In genomic region chr16:24698314-24698713, GRCh38 we compare ENCODE assay signal across 1 cellular context.
TF ChIP-seq lines count a peak whose summit lies in the region.

No MANE protein-coding gene starts in this region.

TF ChIP-seq in HepG2, 621 proteins besides CTCF, POLR2A, EP300 and RAD21:
- no peak for TF ChIP-seq THAP9 (CRISPR knock-in tag; IDR thresholded peaks at IDR 0.05; ENCODE audit: borderline replicate concordance)
- TF ChIP-seq, protein P1, sequence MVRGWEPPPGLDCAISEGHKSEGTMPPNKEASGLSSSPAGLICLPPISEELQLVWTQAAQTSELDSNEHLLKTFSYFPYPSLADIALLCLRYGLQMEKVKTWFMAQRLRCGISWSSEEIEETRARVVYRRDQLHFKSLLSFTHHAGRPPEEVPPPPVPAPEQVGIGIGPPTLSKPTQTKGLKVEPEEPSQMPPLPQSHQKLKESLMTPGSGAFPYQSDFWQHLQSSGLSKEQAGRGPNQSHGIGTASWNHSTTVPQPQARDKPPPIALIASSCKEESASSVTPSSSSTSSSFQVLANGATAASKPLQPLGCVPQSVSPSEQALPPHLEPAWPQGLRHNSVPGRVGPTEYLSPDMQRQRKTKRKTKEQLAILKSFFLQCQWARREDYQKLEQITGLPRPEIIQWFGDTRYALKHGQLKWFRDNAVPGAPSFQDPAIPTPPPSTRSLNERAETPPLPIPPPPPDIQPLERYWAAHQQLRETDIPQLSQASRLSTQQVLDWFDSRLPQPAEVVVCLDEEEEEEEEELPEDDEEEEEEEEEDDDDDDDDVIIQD (CRISPR knock-in tag; IDR thresholded peaks at IDR 0.05; ENCODE audit: low read depth), result no peak
- TF ChIP-seq MXD1 (CRISPR knock-in tag; IDR thresholded peaks at IDR 0.05), result no peak
- TF ChIP-seq, protein P2, sequence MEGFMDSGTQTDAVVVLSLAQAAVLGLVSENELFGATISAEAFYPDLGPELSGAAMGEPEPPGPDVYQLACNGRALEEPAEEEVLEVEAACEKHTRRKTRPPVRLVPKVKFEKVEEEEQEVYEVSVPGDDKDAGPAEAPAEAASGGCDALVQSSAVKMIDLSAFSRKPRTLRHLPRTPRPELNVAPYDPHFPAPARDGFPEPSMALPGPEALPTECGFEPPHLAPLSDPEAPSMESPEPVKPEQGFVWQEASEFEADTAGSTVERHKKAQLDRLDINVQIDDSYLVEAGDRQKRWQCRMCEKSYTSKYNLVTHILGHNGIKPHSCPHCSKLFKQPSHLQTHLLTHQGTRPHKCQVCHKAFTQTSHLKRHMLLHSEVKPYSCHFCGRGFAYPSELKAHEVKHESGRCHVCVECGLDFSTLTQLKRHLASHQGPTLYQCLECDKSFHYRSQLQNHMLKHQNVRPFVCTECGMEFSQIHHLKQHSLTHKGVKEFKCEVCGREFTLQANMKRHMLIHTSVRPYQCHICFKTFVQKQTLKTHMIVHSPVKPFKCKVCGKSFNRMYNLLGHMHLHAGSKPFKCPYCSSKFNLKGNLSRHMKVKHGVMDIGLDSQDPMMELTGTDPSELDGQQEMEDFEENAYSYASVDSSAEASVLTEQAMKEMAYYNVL (CRISPR knock-in tag; IDR thresholded peaks at IDR 0.05; ENCODE audit: borderline replicate concordance), result no peak
- TF ChIP-seq, protein P3, sequence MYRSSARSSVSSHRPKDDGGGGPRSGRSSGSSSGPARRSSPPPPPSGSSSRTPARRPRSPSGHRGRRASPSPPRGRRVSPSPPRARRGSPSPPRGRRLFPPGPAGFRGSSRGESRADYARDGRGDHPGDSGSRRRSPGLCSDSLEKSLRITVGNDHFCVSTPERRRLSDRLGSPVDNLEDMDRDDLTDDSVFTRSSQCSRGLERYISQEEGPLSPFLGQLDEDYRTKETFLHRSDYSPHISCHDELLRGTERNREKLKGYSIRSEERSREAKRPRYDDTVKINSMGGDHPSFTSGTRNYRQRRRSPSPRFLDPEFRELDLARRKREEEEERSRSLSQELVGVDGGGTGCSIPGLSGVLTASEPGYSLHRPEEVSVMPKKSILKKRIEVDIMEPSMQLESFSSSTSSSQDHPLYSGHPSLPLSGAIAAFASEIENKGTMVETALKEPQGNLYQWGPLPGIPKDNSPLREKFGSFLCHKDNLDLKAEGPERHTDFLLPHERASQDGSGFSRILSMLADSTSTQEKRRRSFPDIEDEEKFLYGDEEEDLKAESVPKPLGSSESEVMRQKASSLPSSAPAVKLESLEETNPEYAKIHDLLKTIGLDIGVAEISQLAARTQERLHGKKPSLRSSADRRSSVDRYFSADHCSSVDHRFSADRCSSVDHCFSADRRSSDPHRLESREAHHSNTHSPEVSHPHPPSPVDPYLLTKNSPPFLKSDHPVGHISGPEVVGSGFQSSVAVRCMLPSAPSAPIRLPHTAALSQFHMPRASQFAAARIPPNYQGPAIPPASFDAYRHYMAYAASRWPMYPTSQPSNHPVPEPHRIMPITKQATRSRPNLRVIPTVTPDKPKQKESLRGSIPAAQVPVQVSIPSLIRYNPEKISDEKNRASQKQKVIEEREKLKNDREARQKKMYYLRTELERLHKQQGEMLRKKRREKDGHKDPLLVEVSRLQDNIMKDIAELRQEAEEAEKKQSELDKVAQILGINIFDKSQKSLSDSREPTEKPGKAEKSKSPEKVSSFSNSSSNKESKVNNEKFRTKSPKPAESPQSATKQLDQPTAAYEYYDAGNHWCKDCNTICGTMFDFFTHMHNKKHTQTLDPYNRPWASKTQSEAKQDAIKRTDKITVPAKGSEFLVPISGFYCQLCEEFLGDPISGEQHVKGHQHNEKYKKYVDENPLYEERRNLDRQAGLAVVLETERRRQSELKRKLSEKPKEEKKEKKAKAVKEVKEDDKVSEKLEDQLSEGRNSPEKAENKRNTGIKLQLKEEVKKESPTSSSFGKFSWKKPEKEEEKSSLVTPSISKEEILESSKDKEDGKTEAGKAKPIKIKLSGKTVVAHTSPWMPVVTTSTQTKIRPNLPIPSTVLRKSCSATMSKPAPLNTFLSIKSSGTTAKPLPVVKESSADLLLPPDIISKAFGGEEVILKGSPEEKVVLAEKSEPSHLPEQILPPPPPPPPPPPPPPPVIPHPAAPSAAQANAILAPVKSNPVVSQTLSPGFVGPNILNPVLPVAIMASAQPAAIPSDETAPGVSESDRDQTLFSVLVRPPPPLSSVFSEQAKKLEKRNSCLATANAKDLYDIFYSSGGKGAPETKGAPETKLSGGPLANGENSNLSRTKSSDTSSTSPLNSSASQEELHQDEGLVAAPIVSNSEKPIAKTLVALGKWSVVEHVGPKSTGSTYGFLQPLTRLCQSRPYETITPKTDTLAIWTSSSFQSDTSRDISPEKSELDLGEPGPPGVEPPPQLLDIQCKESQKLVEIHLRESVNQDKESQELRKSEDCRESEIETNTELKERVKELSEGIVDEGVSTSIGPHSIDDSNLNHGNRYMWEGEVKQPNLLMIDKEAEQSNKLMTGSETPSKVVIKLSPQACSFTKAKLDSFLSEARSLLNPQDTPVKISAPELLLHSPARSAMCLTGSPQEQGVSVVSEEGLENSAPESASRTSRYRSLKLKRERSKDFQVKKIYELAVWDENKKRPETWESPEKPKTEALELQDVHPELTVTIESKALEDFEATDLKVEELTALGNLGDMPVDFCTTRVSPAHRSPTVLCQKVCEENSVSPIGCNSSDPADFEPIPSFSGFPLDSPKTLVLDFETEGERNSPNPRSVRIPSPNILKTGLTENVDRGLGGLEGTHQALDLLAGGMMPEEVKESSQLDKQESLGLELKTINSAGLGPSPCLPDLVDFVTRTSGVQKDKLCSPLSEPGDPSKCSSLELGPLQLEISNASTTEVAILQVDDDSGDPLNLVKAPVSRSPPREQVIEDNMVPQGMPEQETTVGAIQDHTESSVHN (CRISPR knock-in tag; IDR thresholded peaks at IDR 0.05), result no peak
- no peak for TF ChIP-seq SP2 (CRISPR knock-in tag; IDR thresholded peaks at IDR 0.05)
- TF ChIP-seq HOXA9 (CRISPR knock-in tag; IDR thresholded peaks at IDR 0.05; ENCODE audit: borderline replicate concordance), result no peak
- TF ChIP-seq KDM5A (IDR thresholded peaks at IDR 0.05; ENCODE audit: borderline replicate concordance, low read length), result no peak
- no peak for TF ChIP-seq ZSCAN30 (CRISPR knock-in tag; IDR thresholded peaks at IDR 0.05)
- TF ChIP-seq, protein P4, sequence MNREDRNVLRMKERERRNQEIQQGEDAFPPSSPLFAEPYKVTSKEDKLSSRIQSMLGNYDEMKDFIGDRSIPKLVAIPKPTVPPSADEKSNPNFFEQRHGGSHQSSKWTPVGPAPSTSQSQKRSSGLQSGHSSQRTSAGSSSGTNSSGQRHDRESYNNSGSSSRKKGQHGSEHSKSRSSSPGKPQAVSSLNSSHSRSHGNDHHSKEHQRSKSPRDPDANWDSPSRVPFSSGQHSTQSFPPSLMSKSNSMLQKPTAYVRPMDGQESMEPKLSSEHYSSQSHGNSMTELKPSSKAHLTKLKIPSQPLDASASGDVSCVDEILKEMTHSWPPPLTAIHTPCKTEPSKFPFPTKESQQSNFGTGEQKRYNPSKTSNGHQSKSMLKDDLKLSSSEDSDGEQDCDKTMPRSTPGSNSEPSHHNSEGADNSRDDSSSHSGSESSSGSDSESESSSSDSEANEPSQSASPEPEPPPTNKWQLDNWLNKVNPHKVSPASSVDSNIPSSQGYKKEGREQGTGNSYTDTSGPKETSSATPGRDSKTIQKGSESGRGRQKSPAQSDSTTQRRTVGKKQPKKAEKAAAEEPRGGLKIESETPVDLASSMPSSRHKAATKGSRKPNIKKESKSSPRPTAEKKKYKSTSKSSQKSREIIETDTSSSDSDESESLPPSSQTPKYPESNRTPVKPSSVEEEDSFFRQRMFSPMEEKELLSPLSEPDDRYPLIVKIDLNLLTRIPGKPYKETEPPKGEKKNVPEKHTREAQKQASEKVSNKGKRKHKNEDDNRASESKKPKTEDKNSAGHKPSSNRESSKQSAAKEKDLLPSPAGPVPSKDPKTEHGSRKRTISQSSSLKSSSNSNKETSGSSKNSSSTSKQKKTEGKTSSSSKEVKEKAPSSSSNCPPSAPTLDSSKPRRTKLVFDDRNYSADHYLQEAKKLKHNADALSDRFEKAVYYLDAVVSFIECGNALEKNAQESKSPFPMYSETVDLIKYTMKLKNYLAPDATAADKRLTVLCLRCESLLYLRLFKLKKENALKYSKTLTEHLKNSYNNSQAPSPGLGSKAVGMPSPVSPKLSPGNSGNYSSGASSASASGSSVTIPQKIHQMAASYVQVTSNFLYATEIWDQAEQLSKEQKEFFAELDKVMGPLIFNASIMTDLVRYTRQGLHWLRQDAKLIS (CRISPR knock-in tag; IDR thresholded peaks at IDR 0.05), result no peak
- no peak for TF ChIP-seq NFYB (CRISPR knock-in tag; IDR thresholded peaks at IDR 0.05)
- no peak for TF ChIP-seq IRF1 (CRISPR knock-in tag; IDR thresholded peaks at IDR 0.05; ENCODE audit: low read depth)
- no peak for TF ChIP-seq ZNF138 (CRISPR knock-in tag; IDR thresholded peaks at IDR 0.05; ENCODE audit: low read depth)
- TF ChIP-seq, protein P5, sequence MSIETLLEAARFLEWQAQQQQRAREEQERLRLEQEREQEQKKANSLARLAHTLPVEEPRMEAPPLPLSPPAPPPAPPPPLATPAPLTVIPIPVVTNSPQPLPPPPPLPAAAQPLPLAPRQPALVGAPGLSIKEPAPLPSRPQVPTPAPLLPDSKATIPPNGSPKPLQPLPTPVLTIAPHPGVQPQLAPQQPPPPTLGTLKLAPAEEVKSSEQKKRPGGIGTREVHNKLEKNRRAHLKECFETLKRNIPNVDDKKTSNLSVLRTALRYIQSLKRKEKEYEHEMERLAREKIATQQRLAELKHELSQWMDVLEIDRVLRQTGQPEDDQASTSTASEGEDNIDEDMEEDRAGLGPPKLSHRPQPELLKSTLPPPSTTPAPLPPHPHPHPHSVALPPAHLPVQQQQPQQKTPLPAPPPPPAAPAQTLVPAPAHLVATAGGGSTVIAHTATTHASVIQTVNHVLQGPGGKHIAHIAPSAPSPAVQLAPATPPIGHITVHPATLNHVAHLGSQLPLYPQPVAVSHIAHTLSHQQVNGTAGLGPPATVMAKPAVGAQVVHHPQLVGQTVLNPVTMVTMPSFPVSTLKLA (IDR thresholded peaks at IDR 0.05), result no peak
- no peak for TF ChIP-seq THAP11 (CRISPR knock-in tag; IDR thresholded peaks at IDR 0.05)
- no peak for TF ChIP-seq RBM39 (IDR thresholded peaks at IDR 0.05; ENCODE audit: low read depth, low read length, poor library complexity, severe bottlenecking)
TF ChIP-seq in HepG2: peak in this region for 0.
